ENCODE assay signal across 7 cellular contexts in genomic region chr16:29810699-29811169, GRCh38. TPM values are rescaled to one million over a fixed set of nuclear protein-coding genes. Genes with fewer than 3 reads are reported as not detected.
DNase-seq lines count a peak whose midpoint lies in the region; ATAC-seq and TF ChIP-seq lines count a peak whose summit lies in the region.

No MANE protein-coding gene starts in this region.

- H3K9me3 ChIP-seq in HEK293 (ENCODE audit: control insufficient read depth, insufficient read depth, low read depth, low read length) (no peaks in the 10 kb centered on the region), iPS-18a (ENCODE audit: control insufficient read depth, low read depth, low read length) (no peaks in the 10 kb centered on the region)

- CTCF ChIA-PET in HEK293 (lab: Yijun Ruan, JAX) (interaction anchor here (0.6 to 1.6 kb wide), 3 partner anchors 38 to 1174 kb away, joined by 4 to 9 read pairs (median 6); no protein-coding TSS in a partner anchor), activated B cell treated with CpG ODN at 0.5 μM for 24 hours (lab: Charles Lee) (interaction anchor here (1.2 kb wide), 1 partner anchor 38 kb away, joined by 4 read pairs; no protein-coding TSS in a partner anchor)

- H3K4me1 ChIP-seq in HEK293 (ENCODE audit: control insufficient read depth, insufficient read depth, low read length) (peaks cover 11% of the 10 kb centered on the region), iPS-18a (ENCODE audit: control insufficient read depth, low read depth, low read length) (peaks cover 42% of the 10 kb centered on the region)

- DNase-seq in activated B cell treated with CpG ODN at 0.5 μM for 24 hours (no peak), NCI-H1105 treated with DMSO at 0.1 percent for 48 hours (lab: John Stamatoyannopoulos, UW) (no peak), hypothalamus (lab: John Stamatoyannopoulos, UW) (no peak), iPS-NIHi7 (ENCODE audit: extremely low spot score) (no peak)
- DNase-seq in stimulated activated naive CD8-positive, alpha-beta T cell treated with anti-CD3 and anti-CD28 coated beads, Interleukin-15, amount 100 ng/mL, for 72 hours, result no peak

- H3K27me3 ChIP-seq in iPS-18a (ENCODE audit: control insufficient read depth, insufficient read depth, low read length), result no peaks in the 10 kb centered on the region

- TF ChIP-seq CTCF in HEK293 (tag by site-specific recombination; IDR thresholded peaks at IDR 0.05) (no peak), activated B cell treated with CpG ODN at 0.5 μM for 24 hours (IDR thresholded peaks at IDR 0.05) (no peak)

- POLR2A ChIA-PET in HEK293 (lab: Yijun Ruan, JAX), result interaction anchor here (0.8 to 2.4 kb wide), 10 partner anchors 9 to 1235 kb away, joined by 3 to 10 read pairs (median 4); partner anchors contain the start of genes CDIPT, KIF22, MVP and TAOK2
- POLR2A ChIA-PET in activated B cell treated with CpG ODN at 0.5 μM for 24 hours (lab: Charles Lee), result interaction anchor here (0.9 to 5.5 kb wide), 4 partner anchors 8 to 25 kb away, joined by 4 to 147 read pairs (median 6); partner anchors contain the start of genes KIF22, MVP and PAGR1

- peak overlapping the region; percentile 53 for H3K27ac Mint-ChIP-seq in activated B cell treated with CpG ODN at 0.5 μM for 24 hours
- peak overlapping the region; percentile 60 to 85 for H3K27ac Mint-ChIP-seq in stimulated activated naive CD8-positive, alpha-beta T cell treated with anti-CD3 and anti-CD28 coated beads, Interleukin-15, amount 100 ng/mL, for 72 hours

- ATAC-seq in activated B cell treated with CpG ODN at 0.5 μM for 24 hours (ENCODE audit: low read depth), result no peak
- no peak for ATAC-seq in stimulated activated naive CD8-positive, alpha-beta T cell treated with anti-CD3 and anti-CD28 coated beads, Interleukin-15, amount 100 ng/mL, for 72 hours

- H3K4me1 Mint-ChIP-seq in activated B cell treated with CpG ODN at 0.5 μM for 24 hours, result peaks cover 53% of the 10 kb centered on the region
- peaks cover 74% of the 10 kb centered on the region for H3K4me1 Mint-ChIP-seq in stimulated activated naive CD8-positive, alpha-beta T cell treated with anti-CD3 and anti-CD28 coated beads, Interleukin-15, amount 100 ng/mL, for 72 hours

- H3K4me3 ChIP-seq in HEK293 (ENCODE audit: low read depth, low read length) (no peak overlapping the region), iPS-18a (ENCODE audit: low read length) (peak overlapping the region; percentile 81)

- peaks cover 24% of the 10 kb centered on the region for H3K36me3 Mint-ChIP-seq in activated B cell treated with CpG ODN at 0.5 μM for 24 hours (ENCODE audit: low read depth)

- H3K27ac ChIP-seq in HEK293 (ENCODE audit: extremely low read depth, low read depth, low read length) (peak overlapping the region; percentile 100), iPS-18a (ENCODE audit: low read length) (no peak overlapping the region)

- H3K9me3 Mint-ChIP-seq in activated B cell treated with CpG ODN at 0.5 μM for 24 hours, result no peaks in the 10 kb centered on the region
- H3K9me3 Mint-ChIP-seq in stimulated activated naive CD8-positive, alpha-beta T cell treated with anti-CD3 and anti-CD28 coated beads, Interleukin-15, amount 100 ng/mL, for 72 hours, result no peaks in the 10 kb centered on the region

- H3K36me3 ChIP-seq in HEK293 (ENCODE audit: control insufficient read depth in 2 of 2, insufficient read depth in 1 of 2, low read length in 2 of 2), result peaks cover 0 to 36% of the 10 kb centered on the region in 2 experiments; a peak in 2 of 3 replicates
- H3K36me3 ChIP-seq in iPS-18a (ENCODE audit: control insufficient read depth, low read depth, low read length), result peaks cover 16% of the 10 kb centered on the region

- intact Hi-C loops in activated B cell treated with CpG ODN at 0.5 μM for 24 hours (cut with micrococcal nuclease), result loop anchor here (2.0 kb wide), 1 partner anchor 210 kb away; no protein-coding TSS in a partner anchor

- H3K4me3 Mint-ChIP-seq in activated B cell treated with CpG ODN at 0.5 μM for 24 hours, result peak overlapping the region; percentile 80
- peak overlapping the region; percentile 88 to 89 for H3K4me3 Mint-ChIP-seq in stimulated activated naive CD8-positive, alpha-beta T cell treated with anti-CD3 and anti-CD28 coated beads, Interleukin-15, amount 100 ng/mL, for 72 hours

- H3K27me3 Mint-ChIP-seq in activated B cell treated with CpG ODN at 0.5 μM for 24 hours, result no peaks in the 10 kb centered on the region
- H3K27me3 Mint-ChIP-seq in stimulated activated naive CD8-positive, alpha-beta T cell treated with anti-CD3 and anti-CD28 coated beads, Interleukin-15, amount 100 ng/mL, for 72 hours, result peaks cover 13% of the 10 kb centered on the region

- peak overlapping the region; percentile 31 for H3K9ac ChIP-seq in iPS-18a (ENCODE audit: low read length)

TF ChIP-seq in HEK293, 187 proteins besides CTCF, POLR2A, EP300 and RAD21 (continues in another document):
- no peak for TF ChIP-seq ZBTB48 (tag by site-specific recombination; IDR thresholded peaks at IDR 0.05)
- TF ChIP-seq OVOL3 (tag by site-specific recombination; IDR thresholded peaks at IDR 0.05), result no peak
- no peak for TF ChIP-seq SCRT1 (tag by site-specific recombination; IDR thresholded peaks at IDR 0.05; ENCODE audit: borderline replicate concordance)
- no peak for TF ChIP-seq HIC1 (tag by site-specific recombination; IDR thresholded peaks at IDR 0.05)
- no peak for TF ChIP-seq ZNF133 (tag by site-specific recombination; IDR thresholded peaks at IDR 0.05)
- no peak for TF ChIP-seq TCF7L2 (IDR thresholded peaks at IDR 0.05; ENCODE audit: borderline replicate concordance, low read depth, low read length)
- no peak for TF ChIP-seq ZBTB26 (tag by site-specific recombination; optimal IDR thresholded peaks at IDR 0.05)
- no peak for TF ChIP-seq AEBP2 (tag by site-specific recombination; IDR thresholded peaks at IDR 0.05; ENCODE audit: borderline replicate concordance)
- no peak for TF ChIP-seq ZNF600 (tag by site-specific recombination; IDR thresholded peaks at IDR 0.05)
- TF ChIP-seq ZNF664 (tag by site-specific recombination; IDR thresholded peaks at IDR 0.05), result no peak
- TF ChIP-seq ZNF623 (tag by site-specific recombination; IDR thresholded peaks at IDR 0.05), result no peak
- no peak for TF ChIP-seq ZNF423 (tag by site-specific recombination; IDR thresholded peaks at IDR 0.05)
- no peak for TF ChIP-seq ZNF112 (tag by site-specific recombination; IDR thresholded peaks at IDR 0.05)
- TF ChIP-seq ZNF837 (tag by site-specific recombination; IDR thresholded peaks at IDR 0.05), result no peak
- TF ChIP-seq REPIN1 (tag by site-specific recombination; IDR thresholded peaks at IDR 0.05; ENCODE audit: low read depth), result no peak

RNA-seq across cellular contexts. Expression of gene PRRT2, which starts 1.3 kb away (rescaled TPM):
- total RNA-seq in activated B cell treated with CpG ODN at 0.5 μM for 24 hours, result 0.11 and 0.54 TPM in 2 replicates

RNA-seq across cellular contexts. Expression of gene MAZ, which starts 4.4 kb away (rescaled TPM):
- 172 and 187 TPM in 2 replicates for total RNA-seq in activated B cell treated with CpG ODN at 0.5 μM for 24 hours

RNA-seq across cellular contexts. Expression of gene PAGR1, which starts 5.2 kb away (rescaled TPM):
- 18.6 and 20.3 TPM in 2 replicates for total RNA-seq in activated B cell treated with CpG ODN at 0.5 μM for 24 hours

RNA-seq across cellular contexts. Expression of gene MVP, which starts 9.5 kb away (rescaled TPM):
- total RNA-seq in activated B cell treated with CpG ODN at 0.5 μM for 24 hours, result 177 and 179 TPM in 2 replicates

RNA-seq across cellular contexts. Expression of gene KIF22, which starts 20.2 kb away (rescaled TPM):
- 33.1 and 40.1 TPM in 2 replicates for total RNA-seq in activated B cell treated with CpG ODN at 0.5 μM for 24 hours
